ENCODE assay signal across 8 cellular contexts in genomic region chr2:100730290-100730868, GRCh38.
DNase-seq lines count a peak whose midpoint lies in the region; ATAC-seq and TF ChIP-seq lines count a peak whose summit lies in the region.

No MANE protein-coding gene starts in this region.

- H3K4me3 ChIP-seq in esophagus muscularis mucosa (no peak overlapping the region), trophoblast cell (ENCODE audit: low read depth, low read length) (no peak overlapping the region)

- intact Hi-C loops in activated CD4-positive, alpha-beta T cell treated with anti-CD3 and anti-CD28 coated beads, Interleukin-2, amount 10 ng/mL, durations not matched to agents 24 days and 14 days (cut with micrococcal nuclease) = loop anchor here (1.0 kb wide), 1 partner anchor 255 kb away; no protein-coding TSS in a partner anchor
- intact Hi-C loops in esophagus muscularis mucosa (cut with DNase I) = loop anchor here (2.0 to 10.0 kb wide), 3 partner anchors 87 to 254 kb away; no protein-coding TSS in a partner anchor

- H2BK12ac ChIP-seq in trophoblast cell (ENCODE audit: low read length) = no peak overlapping the region

- H3K27me3 ChIP-seq in esophagus muscularis mucosa = no peaks in the 10 kb centered on the region
- H3K27me3 ChIP-seq in trophoblast cell (ENCODE audit: insufficient read depth, low read length) = no peaks in the 10 kb centered on the region

- WGBS in esophagus muscularis mucosa = 72% methylated on average over 6 of the region's 6 CpGs
- WGBS in trophoblast cell (ENCODE audit: extremely low coverage, insufficient coverage, insufficient read length) = no CpG with 5 or more reads among the region's 6 CpGs

- no peaks in the 10 kb centered on the region for H3K9me3 Mint-ChIP-seq in activated CD4-positive, alpha-beta T cell treated with anti-CD3 and anti-CD28 coated beads, Interleukin-2, amount 10 ng/mL, durations not matched to agents 24 days and 14 days

- no peak overlapping the region for H3K27ac Mint-ChIP-seq in activated CD4-positive, alpha-beta T cell treated with anti-CD3 and anti-CD28 coated beads, Interleukin-2, amount 10 ng/mL, durations not matched to agents 24 days and 14 days

- peak; percentile 36 for DNase-seq in D341Med (ENCODE audit: low spot score)
- DNase-seq in activated CD4-positive, alpha-beta T cell treated with anti-CD3 and anti-CD28 coated beads, Interleukin-2, amount 10 ng/mL, durations not matched to agents 24 days and 14 days = peak; percentile 81
- no peak for DNase-seq in esophagus muscularis mucosa (ENCODE audit: extremely low spot score)
- peak; percentile 71 to 83 for DNase-seq in trophoblast cell
- no peak for DNase-seq in NCI-H1930 (lab: John Stamatoyannopoulos, UW)

- no peak overlapping the region for H4K8ac ChIP-seq in trophoblast cell (ENCODE audit: low read depth, low read length)

- no peak for TF ChIP-seq EP300 in esophagus muscularis mucosa (IDR thresholded peaks at IDR 0.05)

- H3K27ac ChIP-seq in esophagus muscularis mucosa (replicated peaks in 1 of 4) (no peak overlapping the region), trophoblast cell (ENCODE audit: low read depth, low read length) (no peak overlapping the region)

- no peak overlapping the region for H4K91ac ChIP-seq in trophoblast cell (ENCODE audit: low read depth, low read length)

- H3K36me3 Mint-ChIP-seq in activated CD4-positive, alpha-beta T cell treated with anti-CD3 and anti-CD28 coated beads, Interleukin-2, amount 10 ng/mL, durations not matched to agents 24 days and 14 days (ENCODE audit: low read depth) = no peaks in the 10 kb centered on the region

- H3K36me3 ChIP-seq in esophagus muscularis mucosa = no peaks in the 10 kb centered on the region
- H3K36me3 ChIP-seq in trophoblast cell (ENCODE audit: control insufficient read depth in 1 of 2, insufficient read depth in 2 of 2, low read length in 2 of 2) = no peaks in the 10 kb centered on the region

- no peak overlapping the region for H3K4me2 ChIP-seq in trophoblast cell (ENCODE audit: low read length)

- no peak overlapping the region for H3K23ac ChIP-seq in trophoblast cell (ENCODE audit: low read length)

- no peak overlapping the region for H3K18ac ChIP-seq in trophoblast cell (ENCODE audit: low read length)

- no peaks in the 10 kb centered on the region for H3K4me1 Mint-ChIP-seq in activated CD4-positive, alpha-beta T cell treated with anti-CD3 and anti-CD28 coated beads, Interleukin-2, amount 10 ng/mL, durations not matched to agents 24 days and 14 days

- H3K4me1 ChIP-seq in esophagus muscularis mucosa (peaks cover 10 to 11% (median 10%) of the 10 kb centered on the region in 4 donors), trophoblast cell (ENCODE audit: control insufficient read depth in 1 of 2, insufficient read depth in 2 of 2, low read length in 2 of 2) (peaks cover 0 to 2% of the 10 kb centered on the region in 2 experiments)

- no peaks in the 10 kb centered on the region for H3K79me1 ChIP-seq in trophoblast cell (ENCODE audit: low read length)

- no peak overlapping the region for H2AFZ ChIP-seq in trophoblast cell (ENCODE audit: insufficient read depth, low read length, poor library complexity)

- no peak for ATAC-seq in GM21723 (IDR thresholded peaks at IDR 0.05; ENCODE audit: unreplicated experiment)
- no peak for ATAC-seq in GM18498 (IDR thresholded peaks at IDR 0.05; ENCODE audit: unreplicated experiment)

- no peak for TF ChIP-seq POLR2A in esophagus muscularis mucosa (IDR thresholded peaks at IDR 0.05; ENCODE audit: low read depth)

- H3K14ac ChIP-seq in trophoblast cell (ENCODE audit: low read length) = no peak overlapping the region

- H3K4ac ChIP-seq in trophoblast cell (ENCODE audit: low read depth, low read length) = no peak overlapping the region

- H3K27me3 Mint-ChIP-seq in activated CD4-positive, alpha-beta T cell treated with anti-CD3 and anti-CD28 coated beads, Interleukin-2, amount 10 ng/mL, durations not matched to agents 24 days and 14 days = peaks cover 9% of the 10 kb centered on the region

- no peak overlapping the region for H4K12ac ChIP-seq in trophoblast cell (ENCODE audit: low read depth, low read length)

- no peaks in the 10 kb centered on the region for H3K79me2 ChIP-seq in trophoblast cell (ENCODE audit: control insufficient read depth, insufficient read depth, low read length, poor library complexity)

- peak; percentile 42; the same call in 1 of the 2 replicates for TF ChIP-seq CTCF in LNCAP (IDR thresholded peaks at IDR 0.05)
- TF ChIP-seq CTCF in esophagus muscularis mucosa (IDR thresholded peaks at IDR 0.05) = peak; percentile 55 to 64 (median 62)

- H2BK120ac ChIP-seq in trophoblast cell (ENCODE audit: insufficient read depth, low read length, poor library complexity) = no peak overlapping the region

- H3K9me3 ChIP-seq in esophagus muscularis mucosa (no peaks in the 10 kb centered on the region), trophoblast cell (ENCODE audit: insufficient read depth, low read depth, low read length) (no peaks in the 10 kb centered on the region)

- H3K9ac ChIP-seq in trophoblast cell (ENCODE audit: low read length) = no peak overlapping the region

- no peak overlapping the region for H2BK5ac ChIP-seq in trophoblast cell (ENCODE audit: low read depth, low read length, poor library complexity)

- no peak overlapping the region for H3K4me3 Mint-ChIP-seq in activated CD4-positive, alpha-beta T cell treated with anti-CD3 and anti-CD28 coated beads, Interleukin-2, amount 10 ng/mL, durations not matched to agents 24 days and 14 days

- H2AK5ac ChIP-seq in trophoblast cell (ENCODE audit: low read length) = no peak overlapping the region

Comparison
In these comparisons a context has a peak if more than half of its experiments do, and no peak if none do; other contexts are left out.
1. DNase-seq: peak in D341Med (single experiment), activated CD4-positive, alpha-beta T cell treated with anti-CD3 and anti-CD28 coated beads, Interleukin-2, amount 10 ng/mL, durations not matched to agents 24 days and 14 days (single experiment) and trophoblast cell (2 of 2); none in esophagus muscularis mucosa (single experiment) and NCI-H1930 (0 of 2).